ENCODE assay signal across 20 cellular contexts in genomic region chr2:149825473-149825872, GRCh38.
DNase-seq lines count a peak whose midpoint lies in the region; ATAC-seq and TF ChIP-seq lines count a peak whose summit lies in the region.
"Had no signal": no experiment of that assay in that cellular context is flagged by ENCODE, and none has a peak within 500 bp of the region (broad histone marks: within the 10 kb centered on the region; RNA-seq: fewer than 3 reads in every experiment).

No MANE protein-coding gene starts in this region.

- H3K4me2 ChIP-seq in GM23338 (peak overlapping the region; percentile 50; the same call in 1 of the 2 replicates), mammary epithelial cell (ENCODE audit: insufficient read depth, low read depth, low read length) (no peak overlapping the region)
- H3K4me2 ChIP-seq: BLaER1 had no signal

- H3K36me3 Mint-ChIP-seq in GM23338 (ENCODE audit: low read depth), result no peaks in the 10 kb centered on the region
- H3K36me3 Mint-ChIP-seq: CD4-positive, CD25-positive, alpha-beta regulatory T cell; CD8-positive, alpha-beta T cell had no signal

- no peaks in the 10 kb centered on the region for H4K20me1 ChIP-seq in GM23338 (replicated peaks; ENCODE audit: insufficient read depth)
- H4K20me1 ChIP-seq in mammary epithelial cell (ENCODE audit: insufficient read depth, low read length), result no peaks in the 10 kb centered on the region
- H4K20me1 ChIP-seq: BLaER1 had no signal

- H3K36me3 ChIP-seq in GM23338 (ENCODE audit: insufficient read depth), result no peaks in the 10 kb centered on the region; the same call in 1 of the 2 replicates
- H3K36me3 ChIP-seq in mammary epithelial cell (ENCODE audit: insufficient read depth, low read length), result no peaks in the 10 kb centered on the region
- H3K36me3 ChIP-seq: BLaER1 had no signal

- no peak for ATAC-seq in GM23338
- ATAC-seq: CD8-positive, alpha-beta T cell; GM12878; HCT116 had no signal

- H3K27me3 Mint-ChIP-seq in GM23338 (ENCODE audit: insufficient read depth, low read depth, poor library complexity), result no peaks in the 10 kb centered on the region
- H3K27me3 Mint-ChIP-seq: B cell; CD4-positive, CD25-positive, alpha-beta regulatory T cell had no signal

- H3K9ac ChIP-seq in mammary epithelial cell (ENCODE audit: insufficient read depth, low read length), result no peak overlapping the region
- H3K9ac ChIP-seq: BLaER1 had no signal

- CTCF ChIA-PET in mammary epithelial cell (lab: Charles Lee; ENCODE audit: low non-redundant PET), result no interaction called here

- dilution Hi-C loops in mammary epithelial cell (cut with HindIII; ENCODE audit: low sequenced_read_pairs), result no loop called here

- DNase-seq in GM23338 (ENCODE audit: low spot score) (no peak), mammary epithelial cell (peak; percentile 24), epithelial cell of prostate (ENCODE audit: low read depth, low spot score) (no peak), SKM-1 treated with dmso at 0.1 percent for 144 hours (lab: John Stamatoyannopoulos, UW; ENCODE audit: unreplicated experiment) (no peak), nucleus accumbens (lab: John Stamatoyannopoulos, UW) (no peak), HCEC 1CT (no peak)
- DNase-seq: Caco-2; CD4-positive, CD25-positive, alpha-beta regulatory T cell; CD8-positive, alpha-beta T cell; DMS 273 treated with DMSO at 0.1 percent for 48 hours; DMS79; EL; GDM1; H7; HFFc6 had no signal

- no TSS peak for BruUV-seq in mammary epithelial cell (replicated peaks; lab: Mats Ljungman, UMichigan)

- H2AFZ ChIP-seq in GM23338 (peak overlapping the region; percentile 4; the same call in 1 of the 2 replicates), mammary epithelial cell (ENCODE audit: low read depth, low read length) (peak overlapping the region; percentile 54)

- H3K4me1 ChIP-seq in GM23338 (ENCODE audit: insufficient read depth) (peaks cover 15% of the 10 kb centered on the region), mammary epithelial cell (ENCODE audit: insufficient read depth, low read length) (peaks cover 6% of the 10 kb centered on the region)
- H3K4me1 ChIP-seq: BLaER1, Caco-2 had no signal

- no peak overlapping the region for H3K4me3 Mint-ChIP-seq in GM23338
- H3K4me3 Mint-ChIP-seq: B cell; CD4-positive, CD25-positive, alpha-beta regulatory T cell; CD8-positive, alpha-beta T cell; HFFc6 had no signal

- peaks cover 2% of the 10 kb centered on the region; the same call in 1 of the 3 replicates for H3K9me3 Mint-ChIP-seq in GM23338
- H3K9me3 Mint-ChIP-seq: HFFc6 had no signal

- no peak overlapping the region for H3K27ac Mint-ChIP-seq in GM23338
- H3K27ac Mint-ChIP-seq: B cell; CD4-positive, CD25-positive, alpha-beta regulatory T cell; CD8-positive, alpha-beta T cell; HFFc6 had no signal

- H3K4me3 ChIP-seq in GM23338 (no peak overlapping the region), mammary epithelial cell (replicated peaks in 1 of 3; ENCODE audit: insufficient read depth in 1 of 3, low read depth in 2 of 3, low read length in 3 of 3) (no peak overlapping the region)
- H3K4me3 ChIP-seq: BLaER1, GM12878 had no signal

- no peaks in the 10 kb centered on the region for H3K9me3 ChIP-seq in mammary epithelial cell (replicated peaks; ENCODE audit: insufficient read depth, low read length)
- H3K9me3 ChIP-seq: BLaER1, Caco-2 had no signal

- intact Hi-C loops in mammary epithelial cell (cut with micrococcal nuclease), result no loop called here

- in situ Hi-C loops in mammary epithelial cell (cut with MboI; ENCODE audit: low sequenced_read_pairs in 2 of 2), result no loop called here

- H3K9me2 ChIP-seq in GM23338 (ENCODE audit: insufficient read depth), result no peaks in the 10 kb centered on the region; the same call in 1 of the 2 replicates

- H3K79me2 ChIP-seq in GM23338 (replicated peaks; ENCODE audit: insufficient read depth) (no peaks in the 10 kb centered on the region), mammary epithelial cell (ENCODE audit: insufficient read depth, low read length) (no peaks in the 10 kb centered on the region)

- WGBS in mammary epithelial cell (ENCODE audit: low coverage, missing lambda C conversion rate), result 56% methylated on average over 4 of the region's 4 CpGs

- peaks cover 16% of the 10 kb centered on the region for H3K4me1 Mint-ChIP-seq in GM23338
- H3K4me1 Mint-ChIP-seq: B cell; CD4-positive, CD25-positive, alpha-beta regulatory T cell had no signal

- no peaks in the 10 kb centered on the region for H3F3A ChIP-seq in GM23338 (replicated peaks; ENCODE audit: low read depth)

- TF ChIP-seq CTCF in GM23338 (conservative IDR thresholded peaks at IDR 0.05; ENCODE audit: low read depth in 2 of 2), result no peak
- TF ChIP-seq CTCF in mammary epithelial cell (conservative IDR thresholded peaks at IDR 0.05 in 1 of 2, IDR thresholded peaks at IDR 0.05 in 1 of 2; ENCODE audit: extremely low read depth in 1 of 2, insufficient read depth in 1 of 2, low read depth in 1 of 2, low read length in 2 of 2), result no peak

- H3K27me3 ChIP-seq in GM23338 (ENCODE audit: insufficient read depth), result no peaks in the 10 kb centered on the region
- no peaks in the 10 kb centered on the region for H3K27me3 ChIP-seq in mammary epithelial cell (ENCODE audit: insufficient read depth, low read length)
- H3K27me3 ChIP-seq: BLaER1 had no signal

- H3K27ac ChIP-seq in GM23338 (ENCODE audit: low read depth) (no peak overlapping the region), mammary epithelial cell (ENCODE audit: insufficient read depth, low read depth, low read length) (no peak overlapping the region), epithelial cell of prostate (peak overlapping the region; percentile 16)
- H3K27ac ChIP-seq: BLaER1, C4-2B had no signal

TF ChIP-seq in GM23338, 12 proteins besides CTCF, POLR2A, EP300 and RAD21 (continues in another document):
- TF ChIP-seq STAT1 (IDR thresholded peaks at IDR 0.05; ENCODE audit: unreplicated experiment), result no peak
- TF ChIP-seq EZH2phosphoT487 (IDR thresholded peaks at IDR 0.05; ENCODE audit: unreplicated experiment), result no peak
- no peak for TF ChIP-seq REST (IDR thresholded peaks at IDR 0.05; ENCODE audit: unreplicated experiment)
- TF ChIP-seq CREB1 (CRISPR knock-in tag; IDR thresholded peaks at IDR 0.05; ENCODE audit: low read depth), result no peak
- TF ChIP-seq JUNB (IDR thresholded peaks at IDR 0.05; ENCODE audit: unreplicated experiment), result no peak
- TF ChIP-seq ETS1 (IDR thresholded peaks at IDR 0.05), result no peak
- TF ChIP-seq NANOG (IDR thresholded peaks at IDR 0.05; ENCODE audit: borderline replicate concordance), result no peak
- TF ChIP-seq ZNF331 (CRISPR knock-in tag; IDR thresholded peaks at IDR 0.05; ENCODE audit: low read depth), result no peak
